In genomic region chr1:65002156-65002507, GRCh38 we compare ENCODE assay signal across 1 cellular context.
TF ChIP-seq lines count a peak whose summit lies in the region.

No MANE protein-coding gene starts in this region.

TF ChIP-seq in SK-N-SH treated with all-trans-retinoic acid at 6 μM for 48 hours, 23 proteins besides CTCF, POLR2A, EP300 and RAD21 (continued from another document):
- TF ChIP-seq CSRNP3 (CRISPR knock-in tag; IDR thresholded peaks at IDR 0.05), result no peak
- TF ChIP-seq ESRRG (CRISPR knock-in tag; IDR thresholded peaks at IDR 0.05), result no peak
- TF ChIP-seq GLIS3 (CRISPR knock-in tag; IDR thresholded peaks at IDR 0.05), result no peak
- TF ChIP-seq ARNTL (CRISPR knock-in tag; IDR thresholded peaks at IDR 0.05; ENCODE audit: borderline replicate concordance, low read depth), result no peak
- no peak for TF ChIP-seq PATZ1 (CRISPR knock-in tag; IDR thresholded peaks at IDR 0.05; ENCODE audit: borderline replicate concordance)
